In the genomic region with DNA sequence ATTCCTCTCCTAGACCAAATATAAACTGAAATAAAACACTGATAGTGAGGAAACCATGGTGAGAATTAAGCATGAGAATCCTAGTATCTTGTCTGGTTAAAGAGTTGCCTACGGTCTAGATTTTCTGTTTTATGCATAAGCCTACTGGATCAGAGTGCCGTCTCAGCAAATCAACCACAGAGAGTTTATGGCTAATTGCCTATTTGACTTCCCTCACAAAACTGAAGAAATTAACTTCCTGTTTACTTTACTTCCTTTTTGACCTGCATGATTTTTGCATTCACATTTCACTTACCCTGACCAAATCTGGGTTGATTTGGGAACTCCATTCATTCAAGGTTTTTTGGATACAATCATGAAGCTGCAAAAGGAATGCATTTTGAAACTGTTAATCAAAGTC, we compare ENCODE assay signal across 10 cellular contexts. TPM values are rescaled to one million over a fixed set of nuclear protein-coding genes. Genes with fewer than 3 reads are reported as not detected.
A peak's percentile ranks its signal among the peaks of the same experiment; 100 is the strongest.
DNase-seq lines count a peak whose midpoint lies in the region; ATAC-seq, FAIRE-seq and TF ChIP-seq lines count a peak whose summit lies in the region.
"Had no signal": no experiment of that assay in that cellular context is flagged by ENCODE, and none has a peak within 500 bp of the region (broad histone marks: within the 10 kb centered on the region; RNA-seq: fewer than 3 reads in every experiment).

No MANE protein-coding gene starts in this region.

- POLR2A ChIA-PET in A673 (lab: Charles Lee; ENCODE audit: low non-redundant PET) = no interaction called here

- H3K27ac ChIP-seq in A673 (ENCODE audit: low read depth, low read length, poor library complexity, severe bottlenecking) (peak overlapping the region; percentile 32), Peyer's patch (peak overlapping the region in 3 of 4 donors; percentile 2 to 51 (median 8))
- H3K27ac ChIP-seq: RWPE1 had no signal

- H3K27me3 ChIP-seq in A673 (replicated peaks; ENCODE audit: insufficient read depth, low read depth, low read length, poor library complexity) (no peaks in the 10 kb centered on the region), Peyer's patch (no peaks in the 10 kb centered on the region)

- TF ChIP-seq CTCF in A673 (conservative IDR thresholded peaks at IDR 0.05; ENCODE audit: low read depth, low read length) (no peak), Peyer's patch (IDR thresholded peaks at IDR 0.05) (no peak), fibroblast of villous mesenchyme (IDR thresholded peaks at IDR 0.05; ENCODE audit: insufficient read depth, low read depth, low read length) (no peak)

- H3K4me3 ChIP-seq in A673 (ENCODE audit: low read depth, low read length, poor library complexity, severe bottlenecking) (no peak overlapping the region), Peyer's patch (no peak overlapping the region), fibroblast of villous mesenchyme (ENCODE audit: low read depth, low read length) (no peak overlapping the region)

- ATAC-seq in GM21529 (IDR thresholded peaks at IDR 0.05; ENCODE audit: unreplicated experiment) = no peak

- intact Hi-C loops in A673 (cut with micrococcal nuclease; ENCODE audit: unreplicated experiment) = no loop called here

- H3K36me3 ChIP-seq in A673 (ENCODE audit: insufficient read depth, low read length, poor library complexity, severe bottlenecking) = no peaks in the 10 kb centered on the region
- H3K36me3 ChIP-seq in Peyer's patch = peaks cover 0 to 14% (median 0%) of the 10 kb centered on the region in 3 donors

- no TSS peak for BruUV-seq in A673 (replicated peaks; lab: Mats Ljungman, UMichigan)

- H3K4me1 ChIP-seq in A673 (ENCODE audit: insufficient read depth, low read length, poor library complexity, severe bottlenecking) (peaks cover 47% of the 10 kb centered on the region), Peyer's patch (peaks cover 0 to 45% (median 6%) of the 10 kb centered on the region in 4 donors)

- peak; percentile 83 for FAIRE-seq in GM19239 (lab: Jason Lieb, UNC)
- FAIRE-seq: colon had no signal

- no peaks in the 10 kb centered on the region for H3K9me3 ChIP-seq in A673 (ENCODE audit: low read depth, low read length, poor library complexity, severe bottlenecking)
- H3K9me3 ChIP-seq in Peyer's patch = no peaks in the 10 kb centered on the region

- TF ChIP-seq POLR2A in Peyer's patch (IDR thresholded peaks at IDR 0.05) = no peak

- DNase-seq in A673 (ENCODE audit: low spot score) (peak; percentile 63), GM19239 (ENCODE audit: insufficient read length, low spot score) (no peak), Peyer's patch (no peak), fibroblast of villous mesenchyme (ENCODE audit: low read depth) (peak; percentile 45), NCI-H345 treated with DMSO at 0.1 percent for 48 hours (lab: John Stamatoyannopoulos, UW; ENCODE audit: unreplicated experiment) (no peak), NCI-H2227 treated with DMSO at 0.1 percent for 48 hours (lab: John Stamatoyannopoulos, UW) (no peak), SW480 (ENCODE audit: low spot score) (no peak)

- CTCF ChIA-PET in A673 (lab: Charles Lee) = no interaction called here

RNA-seq across cellular contexts. Expression of a gene that starts 5.0 kb away (rescaled TPM):
- total RNA-seq in A673 (2021) = 27.5 and 34.4 TPM in 2 replicates
- 10 to 100 TPM; 14.0 to 56.2 (median 17.9) TPM for total RNA-seq in Peyer's patch
- total RNA-seq in fibroblast of villous mesenchyme = 13.5 and 34.1 TPM in 2 replicates

RNA-seq across cellular contexts. Expression of a gene that starts 25.2 kb away (rescaled TPM):
- total RNA-seq in A673 (2021) = 78.4 and 102 TPM in 2 replicates
- 10 to 100 TPM; 15.7 to 52.8 (median 37.4) TPM for total RNA-seq in Peyer's patch
- total RNA-seq in fibroblast of villous mesenchyme = 25.1 and 31.5 TPM in 2 replicates

Comparison
In these comparisons a context has a peak if more than half of its experiments do, and no peak if none do; other contexts are left out.
1. DNase-seq: peak in A673 (single experiment) and fibroblast of villous mesenchyme (single experiment); none in GM19239 (single experiment), Peyer's patch (0 of 3), NCI-H345 treated with DMSO at 0.1 percent for 48 hours (single experiment), NCI-H2227 treated with DMSO at 0.1 percent for 48 hours (single experiment) and SW480 (single experiment).